14 cellular contexts compared by ENCODE assay signal in the genomic region with DNA sequence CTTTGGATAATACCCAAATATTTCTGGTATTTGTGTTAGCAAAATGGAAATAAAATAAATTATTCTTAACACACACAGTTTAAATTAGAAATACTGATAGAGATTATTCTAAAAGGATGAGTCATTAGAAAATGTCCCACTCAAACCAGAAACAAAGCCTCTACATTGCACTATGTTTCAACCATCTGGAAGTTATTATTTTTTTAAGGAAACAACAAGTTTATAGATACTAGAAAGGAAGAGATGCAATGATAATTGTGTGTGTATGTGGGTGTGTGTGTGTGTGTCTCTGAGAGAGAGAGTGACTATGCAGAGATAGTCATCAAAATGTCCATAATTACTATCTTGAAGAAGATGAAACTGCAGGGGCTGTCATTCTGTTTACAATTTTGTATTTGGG.
"Had no signal": no experiment of that assay in that cellular context is flagged by ENCODE, and none has a peak within 500 bp of the region (broad histone marks: within the 10 kb centered on the region; RNA-seq: fewer than 3 reads in every experiment).

No MANE protein-coding gene starts in this region.

- H3K4me3 Mint-ChIP-seq: activated CD4-positive, alpha-beta T cell treated with anti-CD3 and anti-CD28 coated beads, Interleukin-2, amount 10 ng/mL, durations not matched to agents 24 days and 14 days; activated naive CD8-positive, alpha-beta T cell; brain; stimulated activated effector memory CD8-positive, alpha-beta T cell treated with anti-CD3 and anti-CD28 coated beads, Interleukin-12 subunit alpha, Interleukin-12 subunit beta, amount 100 ng/mL, for 72 hours; T-helper 2 cell treated with Interferon-gamma antibody and Interleukin-4, amounts not matched to agents 5 μg/mL and 100 μg/mL, for 36 hours had no signal

- H3K27ac Mint-ChIP-seq: activated CD4-positive, alpha-beta T cell treated with anti-CD3 and anti-CD28 coated beads, Interleukin-2, amount 10 ng/mL, durations not matched to agents 24 days and 14 days; activated naive CD8-positive, alpha-beta T cell; naive B cell; stimulated activated effector memory CD8-positive, alpha-beta T cell treated with anti-CD3 and anti-CD28 coated beads, Interleukin-12 subunit alpha, Interleukin-12 subunit beta, amount 100 ng/mL, for 72 hours; T-helper 2 cell treated with Interferon-gamma antibody and Interleukin-4, amounts not matched to agents 5 μg/mL and 100 μg/mL, for 36 hours had no signal

- H3K27ac ChIP-seq: coronary artery, hepatocyte, left ventricle myocardium inferior, parathyroid adenoma had no signal

- H3K36me3 ChIP-seq: left ventricle myocardium inferior had no signal

- H3K4me1 Mint-ChIP-seq: activated CD4-positive, alpha-beta T cell treated with anti-CD3 and anti-CD28 coated beads, Interleukin-2, amount 10 ng/mL, durations not matched to agents 24 days and 14 days; naive B cell; stimulated activated effector memory CD8-positive, alpha-beta T cell treated with anti-CD3 and anti-CD28 coated beads, Interleukin-12 subunit alpha, Interleukin-12 subunit beta, amount 100 ng/mL, for 72 hours had no signal

- H3K4me3 ChIP-seq: coronary artery, hepatocyte, left ventricle myocardium inferior had no signal

- H3K4me1 ChIP-seq: left ventricle myocardium inferior had no signal

- H3K27me3 ChIP-seq: hepatocyte had no signal

- ATAC-seq: stimulated activated effector memory CD8-positive, alpha-beta T cell treated with anti-CD3 and anti-CD28 coated beads, Interleukin-12 subunit alpha, Interleukin-12 subunit beta, amount 100 ng/mL, for 72 hours had no signal

- H3K27me3 Mint-ChIP-seq: activated CD4-positive, alpha-beta T cell treated with anti-CD3 and anti-CD28 coated beads, Interleukin-2, amount 10 ng/mL, durations not matched to agents 24 days and 14 days; activated naive CD8-positive, alpha-beta T cell; brain; naive B cell had no signal

- DNase-seq: activated CD4-positive, alpha-beta T cell treated with anti-CD3 and anti-CD28 coated beads, Interleukin-2, amount 10 ng/mL, durations not matched to agents 24 days and 14 days; activated CD4-positive, CD25-positive, alpha-beta regulatory T cell; activated gamma-delta T cell treated with Interleukin-2 at 50 U/mL for 16 hours; central memory CD4-positive, alpha-beta T cell; effector CD8-positive, alpha-beta T cell; left ventricle myocardium inferior; naive B cell had no signal

- H3K36me3 Mint-ChIP-seq: activated naive CD8-positive, alpha-beta T cell; brain; naive B cell; stimulated activated effector memory CD8-positive, alpha-beta T cell treated with anti-CD3 and anti-CD28 coated beads, Interleukin-12 subunit alpha, Interleukin-12 subunit beta, amount 100 ng/mL, for 72 hours had no signal
